Comparison of ENCODE assay signal across 8 cellular contexts in the genomic region with DNA sequence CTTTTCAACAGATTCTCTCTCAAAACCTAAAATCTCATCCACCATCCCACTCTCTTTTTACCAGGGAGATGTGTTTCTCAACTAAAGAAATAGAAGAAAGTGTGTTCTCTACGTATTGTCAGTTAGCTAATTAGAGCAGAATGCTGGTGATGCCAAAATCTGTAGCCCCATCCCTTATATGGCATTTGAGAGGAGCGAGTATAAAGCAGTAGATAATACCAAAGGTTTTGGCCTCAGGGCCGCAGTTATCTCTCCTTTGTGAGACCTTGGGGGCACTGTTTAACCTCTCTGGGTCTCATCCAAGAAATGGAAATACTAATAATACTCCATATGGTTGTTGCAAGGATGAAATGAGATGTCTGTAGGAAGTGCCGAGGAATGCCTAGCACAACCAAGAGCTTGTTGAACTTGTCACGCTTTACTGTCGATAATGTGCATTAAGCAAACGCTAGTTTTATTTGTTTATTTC. TPM values are rescaled to one million over a fixed set of nuclear protein-coding genes. Genes with fewer than 3 reads are reported as not detected.
DNase-seq lines count a peak whose midpoint lies in the region; ATAC-seq lines count a peak whose summit lies in the region.

No MANE protein-coding gene starts in this region.

- peaks cover 38% of the 10 kb centered on the region for H3K4me1 Mint-ChIP-seq in activated CD4-positive, alpha-beta T cell treated with anti-CD3 and anti-CD28 coated beads, Interleukin-2, amount 10 ng/mL, durations not matched to agents 24 days and 14 days
- peaks cover 43% of the 10 kb centered on the region for H3K4me1 Mint-ChIP-seq in activated CD4-positive, alpha-beta memory T cell treated with anti-CD3 and anti-CD28 coated beads, Interleukin-2, amount 10 ng/mL, durations not matched to agents 7 days and 5 days

- H3K9me3 Mint-ChIP-seq in activated CD4-positive, alpha-beta T cell treated with anti-CD3 and anti-CD28 coated beads, Interleukin-2, amount 10 ng/mL, durations not matched to agents 24 days and 14 days = peaks cover 6% of the 10 kb centered on the region
- H3K9me3 Mint-ChIP-seq in activated CD4-positive, alpha-beta memory T cell treated with anti-CD3 and anti-CD28 coated beads, Interleukin-2, amount 10 ng/mL, durations not matched to agents 7 days and 5 days = peaks cover 2% of the 10 kb centered on the region

- intact Hi-C loops in activated CD4-positive, alpha-beta T cell treated with anti-CD3 and anti-CD28 coated beads, Interleukin-2, amount 10 ng/mL, durations not matched to agents 24 days and 14 days (cut with micrococcal nuclease) = loop anchor here (5.0 kb wide), 3 partner anchors 233 to 328 kb away; partner anchors contain the start of genes COG5 and DUS4L
- intact Hi-C loops in left ventricle myocardium superior (cut with micrococcal nuclease) = no loop called here

- no peaks in the 10 kb centered on the region for H3K9me3 ChIP-seq in skeletal muscle tissue (ENCODE audit: control insufficient read depth in 3 of 3, low read length in 3 of 3)

- POLR2A ChIA-PET in activated CD4-positive, alpha-beta memory T cell treated with anti-CD3 and anti-CD28 coated beads, Interleukin-2, amount 10 ng/mL, durations not matched to agents 7 days and 5 days (lab: Charles Lee) = interaction anchor here (1.3 to 5.5 kb wide), 9 partner anchors 10 to 722 kb away, joined by 3 to 47 read pairs (median 7); partner anchors contain the start of genes CBLL1, COG5, DUS4L and HBP1

- peaks cover 0 to 20% (median 4%) of the 10 kb centered on the region in 3 donors for H3K36me3 ChIP-seq in skeletal muscle tissue (ENCODE audit: control insufficient read depth in 3 of 3, insufficient read depth in 3 of 3, low read length in 3 of 3)

- peaks cover 24% of the 10 kb centered on the region for H3K36me3 Mint-ChIP-seq in activated CD4-positive, alpha-beta T cell treated with anti-CD3 and anti-CD28 coated beads, Interleukin-2, amount 10 ng/mL, durations not matched to agents 24 days and 14 days (ENCODE audit: low read depth)
- H3K36me3 Mint-ChIP-seq in activated CD4-positive, alpha-beta memory T cell treated with anti-CD3 and anti-CD28 coated beads, Interleukin-2, amount 10 ng/mL, durations not matched to agents 7 days and 5 days (ENCODE audit: low read depth) = peaks cover 20% of the 10 kb centered on the region

- peak overlapping the region; percentile 85 to 96 (median 93) for H3K4me3 ChIP-seq in skeletal muscle tissue (ENCODE audit: low read length in 3 of 3)

- peak overlapping the region; percentile 99 for H3K27ac Mint-ChIP-seq in activated CD4-positive, alpha-beta T cell treated with anti-CD3 and anti-CD28 coated beads, Interleukin-2, amount 10 ng/mL, durations not matched to agents 24 days and 14 days
- H3K27ac Mint-ChIP-seq in activated CD4-positive, alpha-beta memory T cell treated with anti-CD3 and anti-CD28 coated beads, Interleukin-2, amount 10 ng/mL, durations not matched to agents 7 days and 5 days = peak overlapping the region; percentile 91

- no peak for DNase-seq in activated CD4-positive, alpha-beta T cell treated with anti-CD3 and anti-CD28 coated beads, Interleukin-2, amount 10 ng/mL, durations not matched to agents 24 days and 14 days
- DNase-seq in activated CD4-positive, alpha-beta T cell treated with anti-CD3 and anti-CD28 coated beads, Interleukin-2, amount 50 U/mL, for 1 hour = no peak
- DNase-seq in activated CD4-positive, alpha-beta memory T cell treated with anti-CD3 and anti-CD28 coated beads, Interleukin-2, amount 10 ng/mL, durations not matched to agents 7 days and 5 days = no peak
- no peak for DNase-seq in left ventricle myocardium superior
- no peak for DNase-seq in GOT3 (lab: John Stamatoyannopoulos, UW)
- no peak for DNase-seq in NCI-H2227 treated with DMSO at 0.1 percent for 48 hours (lab: John Stamatoyannopoulos, UW)

- H3K27ac ChIP-seq in skeletal muscle tissue (ENCODE audit: low read depth, low read length) = peak overlapping the region; percentile 94

- H3K4me1 ChIP-seq in skeletal muscle tissue (ENCODE audit: control insufficient read depth in 3 of 3, insufficient read depth in 3 of 3, low read length in 3 of 3) = peaks cover 18 to 35% (median 34%) of the 10 kb centered on the region in 3 donors

- H3K9ac ChIP-seq in skeletal muscle tissue (ENCODE audit: low read depth in 1 of 3, low read length in 3 of 3) = peak overlapping the region; percentile 93 to 98 (median 93)

- peak overlapping the region; percentile 100 for H3K4me3 Mint-ChIP-seq in activated CD4-positive, alpha-beta T cell treated with anti-CD3 and anti-CD28 coated beads, Interleukin-2, amount 10 ng/mL, durations not matched to agents 24 days and 14 days
- peak overlapping the region; percentile 93 for H3K4me3 Mint-ChIP-seq in activated CD4-positive, alpha-beta memory T cell treated with anti-CD3 and anti-CD28 coated beads, Interleukin-2, amount 10 ng/mL, durations not matched to agents 7 days and 5 days

- no peaks in the 10 kb centered on the region for H3K27me3 ChIP-seq in skeletal muscle tissue (ENCODE audit: control insufficient read depth in 3 of 3, insufficient read depth in 3 of 3, low read length in 3 of 3)

- H3K27me3 Mint-ChIP-seq in activated CD4-positive, alpha-beta T cell treated with anti-CD3 and anti-CD28 coated beads, Interleukin-2, amount 10 ng/mL, durations not matched to agents 24 days and 14 days = peaks cover 3% of the 10 kb centered on the region
- no peaks in the 10 kb centered on the region for H3K27me3 Mint-ChIP-seq in activated CD4-positive, alpha-beta memory T cell treated with anti-CD3 and anti-CD28 coated beads, Interleukin-2, amount 10 ng/mL, durations not matched to agents 7 days and 5 days

- CTCF ChIA-PET in activated CD4-positive, alpha-beta memory T cell treated with anti-CD3 and anti-CD28 coated beads, Interleukin-2, amount 10 ng/mL, durations not matched to agents 7 days and 5 days (lab: Charles Lee) = interaction anchor here (0.7 to 4.8 kb wide), 7 partner anchors 11 to 327 kb away, joined by 3 to 29 read pairs (median 3); partner anchors contain the start of genes CBLL1, COG5 and DUS4L

- peak; percentile 1 for ATAC-seq in HG03103 (IDR thresholded peaks at IDR 0.05; ENCODE audit: low read depth, unreplicated experiment)
- ATAC-seq in left ventricle myocardium superior = peak; percentile 9

RNA-seq across cellular contexts. Expression of gene DLD, which starts 0.5 kb away (rescaled TPM):
- 113 and 119 TPM in 2 replicates for total RNA-seq in activated CD4-positive, alpha-beta T cell treated with anti-CD3 and anti-CD28 coated beads, Interleukin-2, amount 10 ng/mL, durations not matched to agents 24 days and 14 days
- total RNA-seq in activated CD4-positive, alpha-beta memory T cell treated with anti-CD3 and anti-CD28 coated beads, Interleukin-2, amount 10 ng/mL, durations not matched to agents 7 days and 5 days = 10 to 100 TPM; 68.2 to 70.6 TPM
- 314 TPM for total RNA-seq in left ventricle myocardium superior
- total RNA-seq in skeletal muscle tissue = 69.4 TPM
